Comparison of ENCODE assay signal across 1 cellular context in genomic region chr1:164914208-164914607, GRCh38.
A peak's percentile ranks its signal among the peaks of the same experiment; 100 is the strongest.
TF ChIP-seq lines count a peak whose summit lies in the region.

No MANE protein-coding gene starts in this region.

TF ChIP-seq in IMR-90, 13 proteins besides CTCF, POLR2A, EP300 and RAD21 (continued from another document):
- 0 out of 2 replicates have a peak, but pooled peaks have one; percentile 23 for TF ChIP-seq SMC3 (IDR thresholded peaks at IDR 0.05; ENCODE audit: low read depth, low read length)
- TF ChIP-seq RCOR1 (IDR thresholded peaks at IDR 0.05; ENCODE audit: insufficient replicate concordance, low read length) = no peak
